ENCODE assay signal across 8 cellular contexts in the genomic region with DNA sequence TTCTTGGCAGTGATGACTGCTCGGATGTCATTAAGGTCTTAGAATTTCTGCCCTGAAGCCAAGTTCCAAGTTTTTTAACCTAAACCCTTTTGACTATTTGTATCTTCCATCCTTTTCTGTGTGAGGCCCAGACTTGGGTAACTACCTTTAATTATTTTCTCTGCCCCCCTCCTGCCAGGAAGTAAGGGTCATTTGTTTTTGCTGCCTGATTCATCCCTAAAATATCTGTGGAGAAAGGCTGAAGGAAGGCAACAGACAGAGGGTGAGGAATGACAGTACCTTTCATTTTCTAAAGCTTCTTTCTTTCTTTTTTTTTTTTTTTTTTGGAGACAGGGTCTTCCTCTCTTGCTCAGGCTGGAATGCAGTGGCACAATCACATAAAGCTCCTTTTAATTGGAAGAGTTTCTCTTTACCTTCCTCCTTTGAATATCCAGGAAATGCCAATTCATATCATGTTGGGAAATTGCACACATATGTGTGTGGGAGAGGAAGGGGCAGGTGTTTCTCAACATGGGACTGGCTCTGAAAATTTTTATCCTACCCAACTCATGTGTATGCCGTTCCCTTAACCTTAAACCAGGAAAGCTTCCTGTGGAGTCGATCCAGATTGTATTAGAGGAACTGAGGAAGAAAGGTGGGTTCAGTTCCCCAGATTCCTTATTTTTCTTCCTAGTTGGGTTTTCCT. TPM values are rescaled to one million over a fixed set of nuclear protein-coding genes. Genes with fewer than 3 reads are reported as not detected.
A peak's percentile ranks its signal among the peaks of the same experiment; 100 is the strongest.
DNase-seq lines count a peak whose midpoint lies in the region; ATAC-seq and TF ChIP-seq lines count a peak whose summit lies in the region.

No MANE protein-coding gene starts in this region.

- peaks cover 29% of the 10 kb centered on the region for H3F3A ChIP-seq in SK-N-SH (replicated peaks; ENCODE audit: insufficient read depth)

- POLR2A ChIA-PET in SK-N-SH (lab: Yijun Ruan, JAX) = interaction anchor here (1.3 to 1.9 kb wide), 6 partner anchors 8 to 238 kb away, joined by 3 to 17 read pairs (median 6); a partner anchor contains a TSS

- H3K9ac ChIP-seq in SK-N-SH = peak overlapping the region; percentile 94

- intact Hi-C loops in gastrocnemius medialis (cut with DNase I; ENCODE audit: low total_unique reads) = no loop called here

- peaks cover 32% of the 10 kb centered on the region for H3K79me2 ChIP-seq in SK-N-SH (ENCODE audit: insufficient read depth)

- in situ Hi-C loops in gastrocnemius medialis (cut with MboI; ENCODE audit: low sequenced_read_pairs in 4 of 4) = loop anchor here in 1 of 4 donors (25.0 kb wide), 1 partner anchor 187 kb away; a partner anchor contains a TSS

- H3K4me1 ChIP-seq in SK-N-SH (ENCODE audit: control insufficient read depth in 1 of 2, insufficient read depth in 2 of 2, low read depth in 1 of 2, low read length in 1 of 2) = peaks cover 3 to 15% of the 10 kb centered on the region in 2 experiments; a peak in 2 of 4 replicates
- H3K4me1 ChIP-seq in gastrocnemius medialis = peaks cover 12 to 17% of the 10 kb centered on the region in 2 donors

- DNase-seq in SK-N-SH = no peak
- DNase-seq in fibroblast of the aortic adventitia (ENCODE audit: low read depth) = no peak
- no peak for DNase-seq in gastrocnemius medialis
- DNase-seq in stimulated activated CD4-positive, alpha-beta T cell treated with anti-CD3 and anti-CD28 coated beads, Interleukin-1b, Interleukin-23, amount 100 ng/mL, for 48 hours = no peak
- no peak for DNase-seq in NCI-H446 (lab: John Stamatoyannopoulos, UW)

- CTCF ChIA-PET in SK-N-SH (lab: Yijun Ruan, JAX) = interaction anchor here (1.2 to 4.0 kb wide), 5 partner anchors 8 to 107 kb away, joined by 3 to 48 read pairs (median 3); a partner anchor contains a TSS

- no peaks in the 10 kb centered on the region for H3K9me2 ChIP-seq in SK-N-SH

- H3K4me3 ChIP-seq in GM12875 (ENCODE audit: low read depth, low read length) (peak overlapping the region; percentile 71), SK-N-SH (ENCODE audit: low read depth in 2 of 2, low read length in 1 of 2) (peak overlapping the region; percentile 73 to 98), fibroblast of the aortic adventitia (ENCODE audit: low read depth, low read length) (peak overlapping the region; percentile 94), gastrocnemius medialis (peak overlapping the region; percentile 85 to 100 (median 91))

- WGBS in SK-N-SH (ENCODE audit: low lambda C conversion rate) = 46% methylated on average over 3 of the region's 3 CpGs

- H3K27ac ChIP-seq in SK-N-SH (ENCODE audit: low read depth in 2 of 2, low read length in 1 of 2) = peak overlapping the region in 1 of 2 experiments; percentile 90; a peak in 2 of 4 replicates
- H3K27ac ChIP-seq in gastrocnemius medialis = peak overlapping the region; percentile 81 to 94 (median 88)

- no peak for TF ChIP-seq EP300 in SK-N-SH (IDR thresholded peaks at IDR 0.05; ENCODE audit: borderline replicate concordance in 1 of 2, low read depth in 1 of 2, low read length in 1 of 2)

- TF ChIP-seq RAD21 in SK-N-SH (IDR thresholded peaks at IDR 0.05; ENCODE audit: low read length) = no peak

- H3K9me3 ChIP-seq in SK-N-SH (no peaks in the 10 kb centered on the region), gastrocnemius medialis (no peaks in the 10 kb centered on the region)

- H3K4me2 ChIP-seq in SK-N-SH = peak overlapping the region; percentile 99

- no peaks in the 10 kb centered on the region for H4K20me1 ChIP-seq in SK-N-SH (ENCODE audit: insufficient read depth)

- TF ChIP-seq CTCF in GM12875 (IDR thresholded peaks at IDR 0.05; ENCODE audit: borderline replicate concordance, insufficient read depth, low read depth, low read length) (no peak), SK-N-SH (IDR thresholded peaks at IDR 0.05) (no peak), fibroblast of the aortic adventitia (IDR thresholded peaks at IDR 0.05; ENCODE audit: insufficient read depth, low read length) (no peak), gastrocnemius medialis (IDR thresholded peaks at IDR 0.05 in 4 of 5, conservative IDR thresholded peaks at IDR 0.05 in 1 of 5) (no peak)

- no peak overlapping the region for H2AFZ ChIP-seq in SK-N-SH (ENCODE audit: low read depth)

- no peak for TF ChIP-seq POLR2A in gastrocnemius medialis (IDR thresholded peaks at IDR 0.05)

- no peaks in the 10 kb centered on the region for H3K27me3 ChIP-seq in SK-N-SH (ENCODE audit: insufficient read depth)
- H3K27me3 ChIP-seq in gastrocnemius medialis = no peaks in the 10 kb centered on the region

- H3K36me3 ChIP-seq in SK-N-SH (replicated peaks in 1 of 2; ENCODE audit: control insufficient read depth in 1 of 2, insufficient read depth in 2 of 2, low read length in 1 of 2) (peaks cover 16 to 44% of the 10 kb centered on the region in 2 experiments), gastrocnemius medialis (peaks cover 2 to 43% of the 10 kb centered on the region in 2 donors)

- no peak for ATAC-seq in gastrocnemius medialis
- no peak for ATAC-seq in HG03196 (IDR thresholded peaks at IDR 0.05; ENCODE audit: unreplicated experiment)
- ATAC-seq in GM19463 (IDR thresholded peaks at IDR 0.05; ENCODE audit: unreplicated experiment) = no peak

TF ChIP-seq in SK-N-SH, 30 proteins besides CTCF, POLR2A, EP300 and RAD21:
- TF ChIP-seq JUND (IDR thresholded peaks at IDR 0.05) (peak; percentile 62; the same call in 1 of the 2 replicates), RFX5 (IDR thresholded peaks at IDR 0.05; ENCODE audit: low read length) (no peak), TEAD4 (IDR thresholded peaks at IDR 0.05; ENCODE audit: borderline replicate concordance, insufficient read depth) (no peak), MXI1 (IDR thresholded peaks at IDR 0.05; ENCODE audit: low read depth, low read length) (no peak), FOSL2 (IDR thresholded peaks at IDR 0.05; ENCODE audit: borderline replicate concordance, low read depth) (peak; percentile 38; the same call in 1 of the 2 replicates)
- TF ChIP-seq, protein P1, sequence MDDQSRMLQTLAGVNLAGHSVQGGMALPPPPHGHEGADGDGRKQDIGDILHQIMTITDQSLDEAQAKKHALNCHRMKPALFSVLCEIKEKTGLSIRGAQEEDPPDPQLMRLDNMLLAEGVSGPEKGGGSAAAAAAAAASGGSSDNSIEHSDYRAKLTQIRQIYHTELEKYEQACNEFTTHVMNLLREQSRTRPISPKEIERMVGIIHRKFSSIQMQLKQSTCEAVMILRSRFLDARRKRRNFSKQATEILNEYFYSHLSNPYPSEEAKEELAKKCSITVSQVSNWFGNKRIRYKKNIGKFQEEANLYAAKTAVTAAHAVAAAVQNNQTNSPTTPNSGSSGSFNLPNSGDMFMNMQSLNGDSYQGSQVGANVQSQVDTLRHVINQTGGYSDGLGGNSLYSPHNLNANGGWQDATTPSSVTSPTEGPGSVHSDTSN (IDR thresholded peaks at IDR 0.05) = peak; percentile 28; the same call in 1 of the 2 replicates

RNA-seq across cellular contexts. Expression of a gene that starts 1.0 kb away (rescaled TPM):
- polyA plus RNA-seq in SK-N-SH (2012; rRNA removed) = 127 and 158 TPM in 2 replicates
- polyA plus RNA-seq in SK-N-SH (2012; cell fraction: cytosol; rRNA removed) = 112 and 145 TPM in 2 replicates
- polyA plus RNA-seq in SK-N-SH (2012; cell fraction: nucleus; rRNA removed) = 67.3 and 101 TPM in 2 replicates
- total RNA-seq in fibroblast of the aortic adventitia (ENCODE audit: low replicate concordance) (4.2 and 57.2 TPM in 2 replicates), gastrocnemius medialis (10 to 100 TPM; 44.8 to 54.6 (median 53.5) TPM)

RNA-seq across cellular contexts. Expression of a gene that starts 6.2 kb away (rescaled TPM):
- polyA plus RNA-seq in SK-N-SH (2012; rRNA removed) = 8.7 and 12.5 TPM in 2 replicates
- polyA plus RNA-seq in SK-N-SH (2012; cell fraction: cytosol; rRNA removed) = 4.5 and 6.2 TPM in 2 replicates
- 45.5 and 57.2 TPM in 2 replicates for polyA plus RNA-seq in SK-N-SH (2012; cell fraction: nucleus; rRNA removed)
- total RNA-seq in fibroblast of the aortic adventitia (ENCODE audit: low replicate concordance) (0.45 and 3.5 TPM in 2 replicates), gastrocnemius medialis (not detected)

RNA-seq across cellular contexts. Expression of a gene that starts 13.2 kb away (rescaled TPM):
- polyA plus RNA-seq in SK-N-SH (2012; rRNA removed) = 2.5 and 3.0 TPM in 2 replicates
- 2.3 and 2.9 TPM in 2 replicates for polyA plus RNA-seq in SK-N-SH (2012; cell fraction: cytosol; rRNA removed)
- polyA plus RNA-seq in SK-N-SH (2012; cell fraction: nucleus; rRNA removed) = 0.52 and 0.61 TPM in 2 replicates
- 0.27 and 4.8 TPM in 2 replicates for total RNA-seq in fibroblast of the aortic adventitia (ENCODE audit: low replicate concordance)
- 10 to 100 TPM; 17.5 to 31.2 (median 20.7) TPM for total RNA-seq in gastrocnemius medialis

RNA-seq across cellular contexts. Expression of a gene that starts 24.3 kb away (rescaled TPM):
- polyA plus RNA-seq in SK-N-SH (2012; rRNA removed) = 90.5 and 103 TPM in 2 replicates
- 91.5 and 93.2 TPM in 2 replicates for polyA plus RNA-seq in SK-N-SH (2012; cell fraction: cytosol; rRNA removed)
- polyA plus RNA-seq in SK-N-SH (2012; cell fraction: nucleus; rRNA removed) = 36.0 and 45.7 TPM in 2 replicates
- total RNA-seq in fibroblast of the aortic adventitia (ENCODE audit: low replicate concordance) (40.8 and 67.5 TPM in 2 replicates), gastrocnemius medialis (100 to 1,000 TPM in 1 of 4 donors, 10 to 100 TPM in 3; 76.2 to 104 (median 86.8) TPM)

RNA-seq across cellular contexts. Expression of a gene that starts 24.5 kb away (rescaled TPM):
- 0.26 TPM in 1 of 2 replicates, not detected in the other for polyA plus RNA-seq in SK-N-SH (2012; rRNA removed)
- 0.10 and 0.30 TPM in 2 replicates for polyA plus RNA-seq in SK-N-SH (2012; cell fraction: cytosol; rRNA removed)
- polyA plus RNA-seq in SK-N-SH (2012; cell fraction: nucleus; rRNA removed) = 0.18 and 0.19 TPM in 2 replicates
- total RNA-seq in fibroblast of the aortic adventitia (ENCODE audit: low replicate concordance) (0.54 TPM in 1 of 2 replicates, not detected in the other), gastrocnemius medialis (not detected)
